Comparison of ENCODE assay signal across 13 cellular contexts in the genomic region with DNA sequence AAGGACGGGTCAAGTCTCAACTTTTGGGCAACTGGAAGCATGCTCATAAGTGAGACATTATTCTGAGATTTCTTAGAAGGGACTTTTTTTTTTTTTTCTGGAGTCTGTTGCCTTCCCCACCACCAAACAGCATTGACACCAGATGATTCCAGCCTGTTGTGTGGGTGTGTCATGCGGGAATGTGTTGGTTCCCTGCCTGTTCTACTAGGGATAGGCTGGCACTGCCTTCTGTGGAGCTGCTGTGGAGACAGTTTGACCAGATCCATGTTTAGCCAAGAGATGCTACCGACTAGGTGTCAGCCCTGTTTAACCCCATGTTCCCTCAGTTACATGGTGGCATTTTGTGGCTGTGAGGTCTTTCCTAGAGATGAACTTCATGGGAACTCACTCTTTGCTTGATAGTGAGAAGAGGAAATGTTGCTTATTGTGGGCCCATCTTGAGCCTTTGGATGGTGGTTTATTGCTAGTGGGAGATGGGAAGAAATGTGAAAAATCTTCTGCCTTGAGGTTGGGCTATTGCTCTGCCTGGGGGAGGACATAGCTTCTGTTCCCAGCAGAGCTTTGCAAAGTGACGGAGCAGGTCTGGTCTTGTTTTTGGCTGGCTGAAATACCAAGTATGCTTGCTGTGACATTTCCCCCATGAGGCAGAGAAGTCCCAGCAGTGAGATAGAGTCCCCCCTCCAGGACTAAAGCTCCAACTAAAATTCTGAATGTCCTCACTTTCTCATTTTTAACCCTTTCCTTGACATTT. TPM values are rescaled to one million over a fixed set of nuclear protein-coding genes. Genes with fewer than 3 reads are reported as not detected.
DNase-seq lines count a peak whose midpoint lies in the region; ATAC-seq and TF ChIP-seq lines count a peak whose summit lies in the region.
"Had no signal": no experiment of that assay in that cellular context is flagged by ENCODE, and none has a peak within 500 bp of the region (broad histone marks: within the 10 kb centered on the region; RNA-seq: fewer than 3 reads in every experiment).

No MANE protein-coding gene starts in this region.

- in situ Hi-C loops in gastrocnemius medialis (cut with MboI; ENCODE audit: low sequenced_read_pairs in 4 of 4): loop anchor here in 3 of 4 donors (5.0 to 25.0 kb wide), 2 partner anchors 65 to 315 kb away; no protein-coding TSS in a partner anchor

- no peak for TF ChIP-seq EP300 in ovary (IDR thresholded peaks at IDR 0.05)

- H3K4me1 ChIP-seq in gastrocnemius medialis: peaks cover 61% of the 10 kb centered on the region in 2 donors
- peaks cover 3% of the 10 kb centered on the region for H3K4me1 ChIP-seq in ovary (ENCODE audit: insufficient read depth)
- peaks cover 1 to 12% of the 10 kb centered on the region in 2 donors for H3K4me1 ChIP-seq in adrenal gland (replicated peaks in 1 of 2)

- no peaks in the 10 kb centered on the region for H3K9me3 ChIP-seq in gastrocnemius medialis
- no peaks in the 10 kb centered on the region for H3K9me3 ChIP-seq in ovary
- no peaks in the 10 kb centered on the region for H3K9me3 ChIP-seq in adrenal gland (replicated peaks in 1 of 3)
- H3K9me3 ChIP-seq: right lobe of liver had no signal

- DNase-seq in dorsolateral prefrontal cortex (peak in 5 of 10 donors; percentile 60 to 72 (median 62)), gastrocnemius medialis (no peak), kidney glomerular epithelial cell (lab: John Stamatoyannopoulos, UW) (no peak), ovary (no peak), adrenal gland (no peak)
- no peak for DNase-seq in stimulated activated naive CD4-positive, alpha-beta T cell (lab: John Stamatoyannopoulos, UW)
- DNase-seq: activated gamma-delta T cell treated with Interleukin-2 at 50 U/mL for 16 hours; effector CD4-positive, alpha-beta T cell; NCI-H510A; right lobe of liver; stimulated activated naive CD8-positive, alpha-beta T cell treated with anti-CD3 and anti-CD28 coated beads, Interleukin-15, amount 100 ng/mL, for 72 hours had no signal

- H3K4me3 ChIP-seq in dorsolateral prefrontal cortex (no peak overlapping the region), gastrocnemius medialis (no peak overlapping the region), ovary (no peak overlapping the region), adrenal gland (no peak overlapping the region)
- H3K4me3 ChIP-seq: right lobe of liver had no signal

- no peaks in the 10 kb centered on the region for H3K27me3 ChIP-seq in dorsolateral prefrontal cortex
- H3K27me3 ChIP-seq in gastrocnemius medialis: no peaks in the 10 kb centered on the region
- no peaks in the 10 kb centered on the region for H3K27me3 ChIP-seq in ovary
- H3K27me3 ChIP-seq in adrenal gland: no peaks in the 10 kb centered on the region
- H3K27me3 ChIP-seq: right lobe of liver had no signal

- TF ChIP-seq POLR2A in gastrocnemius medialis (IDR thresholded peaks at IDR 0.05): no peak
- TF ChIP-seq POLR2A in ovary (IDR thresholded peaks at IDR 0.05): no peak
- no peak for TF ChIP-seq POLR2A in adrenal gland (IDR thresholded peaks at IDR 0.05)

- ATAC-seq in GM18498 (IDR thresholded peaks at IDR 0.05; ENCODE audit: unreplicated experiment): peak; percentile 35
- peak; percentile 27 for ATAC-seq in HG02798 (IDR thresholded peaks at IDR 0.05; ENCODE audit: poor library complexity, unreplicated experiment)
- peak; percentile 26 to 28 for ATAC-seq in gastrocnemius medialis
- ATAC-seq: stimulated activated naive CD8-positive, alpha-beta T cell treated with anti-CD3 and anti-CD28 coated beads, Interleukin-15, amount 100 ng/mL, for 72 hours had no signal

- TF ChIP-seq CTCF in dorsolateral prefrontal cortex (IDR thresholded peaks at IDR 0.05 in 54 of 56, conservative IDR thresholded peaks at IDR 0.05 in 2 of 56; ENCODE audit: low read depth in 1 of 56, partially characterized antibody in 56 of 56) (no peak), gastrocnemius medialis (IDR thresholded peaks at IDR 0.05 in 4 of 5, conservative IDR thresholded peaks at IDR 0.05 in 1 of 5) (no peak), ovary (IDR thresholded peaks at IDR 0.05) (no peak), adrenal gland (IDR thresholded peaks at IDR 0.05) (no peak)

- H3K27ac ChIP-seq in dorsolateral prefrontal cortex (peak overlapping the region in 44 of 59 donors; percentile 2 to 79 (median 55)), gastrocnemius medialis (peak overlapping the region; percentile 30 to 71 (median 49)), ovary (no peak overlapping the region), adrenal gland (no peak overlapping the region)
- H3K27ac ChIP-seq: right lobe of liver had no signal

- H3K36me3 ChIP-seq in gastrocnemius medialis (peaks cover 0 to 13% of the 10 kb centered on the region in 2 donors), ovary (no peaks in the 10 kb centered on the region), adrenal gland (replicated peaks in 1 of 2) (peaks cover 0 to 19% of the 10 kb centered on the region in 2 donors)

- 71 to 77% (median 75%) methylated on average over 4 of the region's 4 CpGs for WGBS in ovary, 3 donors
- 86 to 91% (median 88%) methylated on average over 4 of the region's 4 CpGs for WGBS in adrenal gland, 4 donors

- intact Hi-C loops in dorsolateral prefrontal cortex (cut with DNase I): loop anchor here in 1 of 2 donors (10.0 kb wide), 1 partner anchor 422 kb away; no protein-coding TSS in a partner anchor
- intact Hi-C loops in gastrocnemius medialis (cut with DNase I; ENCODE audit: low total_unique reads): no loop called here
- intact Hi-C loops in ovary (cut with DNase I): no loop called here
- intact Hi-C loops in adrenal gland (cut with DNase I): loop anchor here in 1 of 2 donors (10.0 kb wide), 1 partner anchor 62 kb away; no protein-coding TSS in a partner anchor

RNA-seq across cellular contexts. Expression of a gene that starts 31.3 kb away (rescaled TPM):
- total RNA-seq in dorsolateral prefrontal cortex: 100 to 1,000 TPM in 2 of 120 experiments, 10 to 100 TPM in 118; 52.9 to 121 (median 72.5) TPM
- total RNA-seq in gastrocnemius medialis: 100 to 1,000 TPM in 2 of 4 donors, 10 to 100 TPM in 2; 59.5 to 109 (median 98.6) TPM
- total RNA-seq in ovary: 10 to 100 TPM; 11.7 to 17.7 (median 14.9) TPM
- polyA plus RNA-seq in ovary: 10 to 100 TPM in 1 of 2 donors, 1 to 10 TPM in 1; 7.1 to 16.1 TPM
- 10 to 100 TPM; 24.6 to 38.1 (median 28.8) TPM for total RNA-seq in adrenal gland
- 10 to 100 TPM; 13.1 to 20.1 (median 18.7) TPM for polyA plus RNA-seq in adrenal gland

Comparison
In these comparisons a context has a peak if more than half of its experiments do, and no peak if none do; other contexts are left out.
1. H3K27ac ChIP-seq: peak in dorsolateral prefrontal cortex (44 of 59) and gastrocnemius medialis (4 of 4); none in ovary (0 of 2) and adrenal gland (0 of 5).
2. Peak in every context shown above with its lines, with median percentiles within 50 percentile points of each other: ATAC-seq.